ENCODE assay signal across 24 cellular contexts in the genomic region with DNA sequence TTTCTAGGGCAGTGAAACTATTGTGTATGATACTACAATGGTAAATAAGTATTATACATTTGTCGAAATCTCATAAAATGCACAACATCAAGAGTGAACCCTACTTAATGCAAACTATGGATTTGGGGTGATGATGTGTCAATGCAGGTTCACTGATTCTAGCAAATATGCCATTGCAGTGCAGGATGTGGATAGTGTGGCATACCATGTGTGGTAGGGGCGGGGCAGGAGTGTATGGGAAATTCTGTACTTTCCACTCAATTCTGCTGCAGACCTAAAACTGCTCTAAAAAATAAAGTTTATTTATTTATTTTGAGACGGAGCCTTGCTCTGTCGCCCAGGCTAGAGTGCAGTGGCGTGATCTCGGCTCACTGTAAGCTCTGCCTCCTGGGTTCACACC.
"Had no signal": no experiment of that assay in that cellular context is flagged by ENCODE, and none has a peak within 500 bp of the region (broad histone marks: within the 10 kb centered on the region; RNA-seq: fewer than 3 reads in every experiment).

No MANE protein-coding gene starts in this region.

- H3K4me1 Mint-ChIP-seq: brain, nephron progenitor cell had no signal

- H3K4me3 Mint-ChIP-seq: activated T-cell treated with anti-CD3 and anti-CD28 coated beads, Interleukin-2, amount 50 U/mL, for 72 hours; brain; endodermal cell; nephron progenitor cell; stimulated activated naive B cell treated with anti-CD40 and anti-IgM and Interleukin-4, amounts not matched to agents 10 μg/mL and 1 μg/mL and 100 μg/mL, for 72 hours had no signal

- DNase-seq: activated CD4-positive, alpha-beta T cell treated with anti-CD3 and anti-CD28 coated beads, Interleukin-2, amount 50 U/mL, for 48 hours; activated CD8-positive, alpha-beta memory T cell treated with anti-CD3 and anti-CD28 coated beads, Interleukin-2, amount 50 U/mL, for 48 hours; activated gamma-delta T cell treated with Interleukin-2 at 50 U/mL for 16 hours; anterior cingulate cortex; caudate nucleus; dorsolateral prefrontal cortex; endodermal cell; foreskin fibroblast; hypothalamus; kidney; nephron progenitor cell; nucleus accumbens; posterior cingulate gyrus; sigmoid colon; stimulated activated CD4-positive, alpha-beta T cell treated with anti-CD3 and anti-CD28 coated beads, Interleukin-4, amount 100 ng/mL, for 4 hours; stimulated activated naive B cell treated with anti-CD40 and anti-IgM and Interleukin-4, amounts not matched to agents 10 μg/mL and 1 μg/mL and 100 μg/mL, for 72 hours had no signal

- H3K27me3 Mint-ChIP-seq: brain; stimulated activated naive B cell treated with anti-CD40 and anti-IgM and Interleukin-4, amounts not matched to agents 10 μg/mL and 1 μg/mL and 100 μg/mL, for 72 hours had no signal

- H3K27ac Mint-ChIP-seq: activated T-cell treated with anti-CD3 and anti-CD28 coated beads, Interleukin-2, amount 50 U/mL, for 72 hours; brain; endodermal cell; nephron progenitor cell; stimulated activated naive B cell treated with anti-CD40 and anti-IgM and Interleukin-4, amounts not matched to agents 10 μg/mL and 1 μg/mL and 100 μg/mL, for 72 hours had no signal

- H3K9me3 ChIP-seq: sigmoid colon, tibial nerve, vagina had no signal

- FAIRE-seq: colon, kidney had no signal

- ATAC-seq: activated CD4-positive, CD25-positive, alpha-beta regulatory T cell treated with anti-CD3 and anti-CD28 coated beads, Interleukin-2, amount 50 U/mL, for 24 hours; left lobe of liver; SK-N-SH treated with all-trans-retinoic acid at 6 μM for 48 hours; stimulated activated naive B cell treated with anti-CD40 and anti-IgM and Interleukin-4, amounts not matched to agents 10 μg/mL and 1 μg/mL and 100 μg/mL, for 72 hours had no signal

- H3K9me3 Mint-ChIP-seq: activated T-cell treated with anti-CD3 and anti-CD28 coated beads, Interleukin-2, amount 50 U/mL, for 72 hours had no signal
